ENCODE assay signal across 33 cellular contexts in the genomic region with DNA sequence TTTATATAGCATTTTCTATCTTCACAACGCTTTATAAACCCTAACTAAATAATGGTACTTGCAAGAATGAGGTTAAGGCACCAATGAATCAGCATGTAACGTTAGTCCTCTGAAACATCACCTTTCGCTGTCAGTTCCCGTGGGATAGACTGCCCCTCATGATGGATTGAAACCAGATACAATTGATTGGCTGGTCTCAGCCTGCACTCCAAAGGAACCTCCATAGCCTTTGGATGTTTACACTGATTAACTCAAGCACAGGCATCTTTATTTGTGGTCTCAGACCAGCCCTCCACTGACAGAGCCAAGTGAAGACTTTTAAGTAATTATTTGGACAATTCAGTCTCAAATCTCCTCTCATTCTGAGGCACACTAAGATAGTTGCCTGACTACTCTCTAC. TPM values are rescaled to one million over a fixed set of nuclear protein-coding genes. Genes with fewer than 3 reads are reported as not detected.
"Had no signal": no experiment of that assay in that cellular context is flagged by ENCODE, and none has a peak within 500 bp of the region (broad histone marks: within the 10 kb centered on the region; RNA-seq: fewer than 3 reads in every experiment).

No MANE protein-coding gene starts in this region.

- H3K4me1 ChIP-seq: SJCRH30 had no signal

- DNase-seq: Kasumi-1, MG63, NCI-H1048, NCI-H1092 treated with DMSO at 0.1 percent for 48 hours, NCI-H1105 treated with DMSO at 0.1 percent for 48 hours, NCI-H1417, NCI-H1436, NCI-H146, NCI-H1694, NCI-H187, NCI-H1930, NCI-H2029 treated with DMSO at 0.1 percent for 48 hours, NCI-H2081 treated with DMSO at 0.1 percent for 48 hours, NCI-H2107, NCI-H2171, NCI-H226, NCI-H446 treated with DMSO at 0.1 percent for 48 hours, NCI-H510A, NCI-H524, NCI-H526, NCI-H69, NCI-H748 treated with DMSO at 0.1 percent for 48 hours, NCI-H82, PC-9, SHP77, SIG-M5, SJCRH30, SK-N-SH, SW 1271 had no signal

- ATAC-seq: Panc1, Right ventricle myocardium inferior had no signal

- H3K4me2 ChIP-seq: PC-9, SK-N-SH had no signal

- H2AFZ ChIP-seq: PC-9 had no signal

- H3K36me3 ChIP-seq: MG63, SJCRH30 had no signal

- H3K27ac ChIP-seq: PC-9, RWPE1, SJCRH30 had no signal

- H3K9me2 ChIP-seq: SK-N-SH had no signal

- H3K4me3 ChIP-seq: MG63, PC-9, SJCRH30 had no signal

- H3K27me3 ChIP-seq: MG63, SJCRH30 had no signal

RNA-seq across cellular contexts. Expression of gene TENM2, which starts 26.8 kb away (rescaled TPM):
- total RNA-seq: OCI-LY7 had no signal
